In genomic region chr14:27929823-27930347, GRCh38 we compare ENCODE assay signal across 20 cellular contexts.
DNase-seq lines count a peak whose midpoint lies in the region; TF ChIP-seq lines count a peak whose summit lies in the region.
"Had no signal": no experiment of that assay in that cellular context is flagged by ENCODE, and none has a peak within 500 bp of the region (broad histone marks: within the 10 kb centered on the region; RNA-seq: fewer than 3 reads in every experiment).

No MANE protein-coding gene starts in this region.

- H2BK15ac ChIP-seq in mesenchymal stem cell (ENCODE audit: low read depth, poor library complexity, severe bottlenecking), result no peak overlapping the region

- no peaks in the 10 kb centered on the region for H3K9me2 ChIP-seq in GM23248 (ENCODE audit: insufficient read depth)

- H3K36me3 Mint-ChIP-seq in brain, result no peaks in the 10 kb centered on the region
- no peaks in the 10 kb centered on the region for H3K36me3 Mint-ChIP-seq in endothelial cell (ENCODE audit: low read depth, unreplicated experiment)
- H3K36me3 Mint-ChIP-seq: CD14-positive monocyte had no signal

- no peak overlapping the region for H2BK5ac ChIP-seq in mesenchymal stem cell (ENCODE audit: low read depth, low read length, poor library complexity, severe bottlenecking)

- H3K27ac Mint-ChIP-seq in brain, result peak overlapping the region in 4 of 5 experiments; percentile 32 to 74 (median 47)
- H3K27ac Mint-ChIP-seq in endothelial cell (ENCODE audit: unreplicated experiment), result no peak overlapping the region
- H3K27ac Mint-ChIP-seq: CD14-positive monocyte had no signal

- H3K4me2 ChIP-seq in mesenchymal stem cell (ENCODE audit: low read length, poor library complexity, severe bottlenecking), result no peak overlapping the region
- H3K4me2 ChIP-seq in GM23248 (ENCODE audit: unreplicated experiment), result no peak overlapping the region

- no peak overlapping the region for H3K9ac ChIP-seq in mesenchymal stem cell (ENCODE audit: low read length)
- no peak overlapping the region for H3K9ac ChIP-seq in GM23248

- no peak overlapping the region for H4K91ac ChIP-seq in mesenchymal stem cell (ENCODE audit: low read length)

- no peak overlapping the region for H3K4ac ChIP-seq in mesenchymal stem cell (ENCODE audit: low read depth in 1 of 2, low read length in 2 of 2)

- no peak overlapping the region for H2BK120ac ChIP-seq in mesenchymal stem cell (ENCODE audit: low read depth, low read length)

- no peaks in the 10 kb centered on the region for H3K9me3 ChIP-seq in mesenchymal stem cell (ENCODE audit: control insufficient read depth, low read length)
- H3K9me3 ChIP-seq in GM23248 (ENCODE audit: low read depth), result no peaks in the 10 kb centered on the region
- H3K9me3 ChIP-seq: HAP-1 had no signal

- no peak overlapping the region for H2BK12ac ChIP-seq in mesenchymal stem cell (ENCODE audit: low read length in 2 of 2)

- 76% methylated on average over 1 of the region's 1 CpG for WGBS in mesenchymal stem cell
- 18 to 22% methylated on average over 1 of the region's 1 CpG for WGBS in GM23248 (ENCODE audit: low coverage in 1 of 2, low lambda C conversion rate in 2 of 2, missing lambda C conversion rate in 2 of 2), 2 experiments

- no peak overlapping the region for H2AK5ac ChIP-seq in mesenchymal stem cell (ENCODE audit: low read length, severe bottlenecking)

- H3K4me3 Mint-ChIP-seq in brain (peak overlapping the region in 4 of 5 experiments; percentile 13 to 35 (median 19)), endothelial cell (ENCODE audit: unreplicated experiment) (no peak overlapping the region)
- H3K4me3 Mint-ChIP-seq: CD14-positive monocyte had no signal

- no peak overlapping the region for H3K18ac ChIP-seq in mesenchymal stem cell (ENCODE audit: low read depth in 1 of 2, low read length in 2 of 2)

- DNase-seq in NCI-H748 (lab: John Stamatoyannopoulos, UW; ENCODE audit: unreplicated experiment) (peak; percentile 62), NCI-H748 treated with DMSO at 0.1 percent for 48 hours (lab: John Stamatoyannopoulos, UW) (no peak), NCI-H2081 treated with DMSO at 0.1 percent for 48 hours (lab: John Stamatoyannopoulos, UW) (peak; percentile 27), mesenchymal stem cell (no peak), endothelial cell (ENCODE audit: low spot score) (no peak), GM23248 (no peak), C1 segment of cervical spinal cord (lab: John Stamatoyannopoulos, UW) (no peak)
- DNase-seq: 8988T, AML-193, DMS79, Kasumi-1, NCI-H187, NCI-H2171 treated with DMSO at 0.1 percent for 48 hours, NCI-H446 treated with DMSO at 0.1 percent for 48 hours, NCI-H526 treated with DMSO at 0.1 percent for 48 hours, T-helper 1 cell, T-helper 9 cell had no signal

- no peak overlapping the region for H3K23ac ChIP-seq in mesenchymal stem cell (ENCODE audit: low read length in 2 of 2)

- H2AFZ ChIP-seq in mesenchymal stem cell (ENCODE audit: low read depth, low read length) (no peak overlapping the region), GM23248 (no peak overlapping the region)

- H3K4me1 ChIP-seq in mesenchymal stem cell (ENCODE audit: control insufficient read depth, insufficient read depth, low read depth, low read length) (no peaks in the 10 kb centered on the region), GM23248 (ENCODE audit: insufficient read depth) (no peaks in the 10 kb centered on the region)
- H3K4me1 ChIP-seq: HAP-1 had no signal

- peaks cover 0 to 17% (median 3%) of the 10 kb centered on the region in 5 experiments for H3K9me3 Mint-ChIP-seq in brain
- H3K9me3 Mint-ChIP-seq in endothelial cell (ENCODE audit: unreplicated experiment), result no peaks in the 10 kb centered on the region

- no peak overlapping the region for H4K8ac ChIP-seq in mesenchymal stem cell (ENCODE audit: low read length)

- in situ Hi-C loops in GM23248 (cut with MboI), result no loop called here

- H3K4me1 Mint-ChIP-seq in brain (peaks cover 30% of the 10 kb centered on the region), endothelial cell (ENCODE audit: unreplicated experiment) (no peaks in the 10 kb centered on the region)
- H3K4me1 Mint-ChIP-seq: CD14-positive monocyte had no signal

- H3K27ac ChIP-seq in mesenchymal stem cell (ENCODE audit: low read length, poor library complexity, severe bottlenecking), result no peak overlapping the region
- H3K27ac ChIP-seq in GM23248, result no peak overlapping the region

- H3K27me3 Mint-ChIP-seq in brain, result no peaks in the 10 kb centered on the region
- H3K27me3 Mint-ChIP-seq in endothelial cell (ENCODE audit: unreplicated experiment), result peaks cover 2% of the 10 kb centered on the region

- no peaks in the 10 kb centered on the region for H4K20me1 ChIP-seq in GM23248 (ENCODE audit: insufficient read depth)

- no peak for TF ChIP-seq CTCF in brain (conservative IDR thresholded peaks at IDR 0.05)
- no peak for TF ChIP-seq CTCF in endothelial cell (IDR thresholded peaks at IDR 0.05; ENCODE audit: unreplicated experiment)

- H3K4me3 ChIP-seq in mesenchymal stem cell (ENCODE audit: insufficient read depth in 1 of 2, low read depth in 1 of 2, low read length in 2 of 2) (no peak overlapping the region), GM23248 (no peak overlapping the region)
- H3K4me3 ChIP-seq: HAP-1 had no signal

- H3K36me3 ChIP-seq in mesenchymal stem cell (ENCODE audit: control insufficient read depth in 1 of 2, insufficient read depth in 2 of 2, low read depth in 1 of 2, low read length in 2 of 2) (no peaks in the 10 kb centered on the region), GM23248 (ENCODE audit: low read depth) (no peaks in the 10 kb centered on the region)
- H3K36me3 ChIP-seq: HAP-1 had no signal

- no peaks in the 10 kb centered on the region for H3K79me1 ChIP-seq in mesenchymal stem cell (replicated peaks; ENCODE audit: low read length, poor library complexity, severe bottlenecking)

- H3K14ac ChIP-seq in mesenchymal stem cell (ENCODE audit: low read length in 2 of 2), result no peak overlapping the region

- H3K27me3 ChIP-seq in mesenchymal stem cell (ENCODE audit: control insufficient read depth in 1 of 2, insufficient read depth in 1 of 2, low read length in 2 of 2) (no peaks in the 10 kb centered on the region), GM23248 (replicated peaks; ENCODE audit: insufficient read depth) (no peaks in the 10 kb centered on the region)

- H3K79me2 ChIP-seq in GM23248 (ENCODE audit: insufficient read depth), result no peaks in the 10 kb centered on the region

- H3F3A ChIP-seq in GM23248 (ENCODE audit: insufficient read depth), result no peaks in the 10 kb centered on the region

Comparison
In these comparisons a context has a peak if more than half of its experiments do, and no peak if none do; other contexts are left out.
1. DNase-seq: peak in NCI-H748 (single experiment) and NCI-H2081 treated with DMSO at 0.1 percent for 48 hours (single experiment); none in NCI-H748 treated with DMSO at 0.1 percent for 48 hours (single experiment), mesenchymal stem cell (single experiment), endothelial cell (single experiment), GM23248 (single experiment) and C1 segment of cervical spinal cord (0 of 14).